Comparison of ENCODE assay signal across 27 cellular contexts in genomic region chr17:56949595-56949994, GRCh38.
"Had no signal": no experiment of that assay in that cellular context is flagged by ENCODE, and none has a peak within 500 bp of the region (broad histone marks: within the 10 kb centered on the region; RNA-seq: fewer than 3 reads in every experiment).

No MANE protein-coding gene starts in this region.

- H3K9me3 ChIP-seq: breast epithelium, esophagus squamous epithelium, gastroesophageal sphincter, left ventricle myocardium inferior, neutrophil, ovary, psoas muscle, right atrium auricular region, tibial artery had no signal

- H3K27ac Mint-ChIP-seq: activated B cell treated with CpG ODN at 0.5 μM for 24 hours; activated CD4-positive, alpha-beta memory T cell treated with anti-CD3 and anti-CD28 coated beads for 36 hours; activated naive CD4-positive, alpha-beta T cell treated with anti-CD3 and anti-CD28 coated beads, Interleukin-2, amount 50 U/mL, for 24 hours; mesothelial cell of epicardium; natural killer cell had no signal

- H3K4me1 Mint-ChIP-seq: activated B cell treated with CpG ODN at 0.5 μM for 24 hours; stimulated activated naive CD8-positive, alpha-beta T cell treated with anti-CD3 and anti-CD28 coated beads, Interleukin-15, amount 100 ng/mL, for 72 hours had no signal

- H3K36me3 ChIP-seq: ovary had no signal

- H3K4me1 ChIP-seq: breast epithelium, esophagus squamous epithelium, gastroesophageal sphincter, psoas muscle, right atrium auricular region, tibial artery had no signal

- H3K27me3 ChIP-seq: breast epithelium, esophagus squamous epithelium, gastroesophageal sphincter, neutrophil, ovary, right atrium auricular region, tibial artery had no signal

- H3K27ac ChIP-seq: breast epithelium, esophagus squamous epithelium, gastroesophageal sphincter, left ventricle myocardium inferior, neutrophil, ovary, psoas muscle, right atrium auricular region, tibial artery had no signal

- H3K4me3 Mint-ChIP-seq: activated B cell treated with CpG ODN at 0.5 μM for 24 hours; activated CD4-positive, alpha-beta memory T cell treated with anti-CD3 and anti-CD28 coated beads for 36 hours; activated naive CD4-positive, alpha-beta T cell treated with anti-CD3 and anti-CD28 coated beads, Interleukin-2, amount 50 U/mL, for 24 hours; central memory CD8-positive, alpha-beta T cell; mesothelial cell of epicardium; natural killer cell; stimulated activated naive CD8-positive, alpha-beta T cell treated with anti-CD3 and anti-CD28 coated beads, Interleukin-15, amount 100 ng/mL, for 72 hours had no signal

- H3K4me3 ChIP-seq: breast epithelium, esophagus squamous epithelium, gastroesophageal sphincter, left ventricle myocardium inferior, ovary, psoas muscle, right atrium auricular region, tibial artery had no signal

- H3K27me3 Mint-ChIP-seq: activated B cell treated with CpG ODN at 0.5 μM for 24 hours; activated CD4-positive, alpha-beta memory T cell treated with anti-CD3 and anti-CD28 coated beads for 36 hours; activated naive CD4-positive, alpha-beta T cell treated with anti-CD3 and anti-CD28 coated beads, Interleukin-2, amount 50 U/mL, for 24 hours; central memory CD8-positive, alpha-beta T cell; stimulated activated naive CD8-positive, alpha-beta T cell treated with anti-CD3 and anti-CD28 coated beads, Interleukin-15, amount 100 ng/mL, for 72 hours had no signal

- DNase-seq: activated B cell treated with CpG ODN at 0.5 μM for 24 hours; activated CD4-positive, alpha-beta memory T cell treated with anti-CD3 and anti-CD28 coated beads for 36 hours; activated CD4-positive, alpha-beta T cell treated with anti-CD3 and anti-CD28 coated beads for 4 hours; activated effector memory CD4-positive, alpha-beta T cell treated with anti-CD3 and anti-CD28 coated beads, Interleukin-2, amount 50 U/mL, for 16 hours; activated T-cell treated with anti-CD3 and anti-CD28 coated beads, Interleukin-2, amount 50 U/mL, for 1 hour; amniotic stem cell; esophagus squamous epithelium; head of caudate nucleus; hypothalamus; left ventricle myocardium inferior; mammary epithelial cell; natural killer cell; ovary; psoas muscle; stimulated activated CD4-positive, alpha-beta T cell treated with anti-CD3 and anti-CD28 coated beads, Interleukin-12 subunit alpha, Interleukin-12 subunit beta, amount 100 ng/mL, for 4 hours; stimulated activated CD4-positive, alpha-beta T cell treated with anti-CD3 and anti-CD28 coated beads, Interleukin-4, amount 100 ng/mL, for 4 hours; stimulated activated naive CD8-positive, alpha-beta T cell treated with anti-CD3 and anti-CD28 coated beads, Interleukin-15, amount 100 ng/mL, for 72 hours; T-helper 1 cell; T-helper 9 cell; tibial artery had no signal

- ATAC-seq: gastroesophageal sphincter; natural killer cell; psoas muscle; stimulated activated naive CD8-positive, alpha-beta T cell treated with anti-CD3 and anti-CD28 coated beads, Interleukin-15, amount 100 ng/mL, for 72 hours had no signal

- H3K9me3 Mint-ChIP-seq: activated B cell treated with CpG ODN at 0.5 μM for 24 hours; activated CD4-positive, alpha-beta memory T cell treated with anti-CD3 and anti-CD28 coated beads for 36 hours; activated naive CD4-positive, alpha-beta T cell treated with anti-CD3 and anti-CD28 coated beads, Interleukin-2, amount 50 U/mL, for 24 hours; central memory CD8-positive, alpha-beta T cell; mesothelial cell of epicardium; natural killer cell; stimulated activated naive CD8-positive, alpha-beta T cell treated with anti-CD3 and anti-CD28 coated beads, Interleukin-15, amount 100 ng/mL, for 72 hours had no signal
